ENCODE assay signal across 4 cellular contexts in the genomic region with DNA sequence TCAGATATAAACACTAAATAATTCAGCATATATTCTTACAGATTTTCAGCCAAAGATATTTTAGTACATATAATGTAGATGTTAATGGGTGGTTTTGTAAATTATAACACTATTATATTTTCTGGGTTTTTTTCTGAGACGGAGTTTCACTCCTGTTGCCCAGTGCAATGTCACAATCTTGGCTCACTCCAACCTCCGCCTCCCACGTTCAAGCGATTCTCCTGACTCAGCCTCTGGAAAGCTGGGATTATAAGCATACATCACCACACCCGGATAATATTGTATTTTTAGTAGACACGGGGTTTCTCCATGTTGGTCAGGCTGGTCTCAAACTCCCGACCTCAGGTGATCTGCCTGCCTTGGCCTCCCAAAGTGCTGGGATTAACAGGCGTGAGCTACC. TPM values are rescaled to one million over a fixed set of nuclear protein-coding genes. Genes with fewer than 3 reads are reported as not detected.
"Had no signal": no experiment of that assay in that cellular context is flagged by ENCODE, and none has a peak within 500 bp of the region (broad histone marks: within the 10 kb centered on the region; RNA-seq: fewer than 3 reads in every experiment).

No MANE protein-coding gene starts in this region.

RNA-seq across cellular contexts. Expression of a gene that starts 29.7 kb away (rescaled TPM):
- total RNA-seq: LHCN-M2, PC-3, Right ventricle myocardium superior, SJSA1 had no signal

RNA-seq across cellular contexts. Expression of a gene that starts 33.6 kb away (rescaled TPM):
- total RNA-seq: PC-3 had no signal
